ENCODE assay signal across 1 cellular context in the genomic region with DNA sequence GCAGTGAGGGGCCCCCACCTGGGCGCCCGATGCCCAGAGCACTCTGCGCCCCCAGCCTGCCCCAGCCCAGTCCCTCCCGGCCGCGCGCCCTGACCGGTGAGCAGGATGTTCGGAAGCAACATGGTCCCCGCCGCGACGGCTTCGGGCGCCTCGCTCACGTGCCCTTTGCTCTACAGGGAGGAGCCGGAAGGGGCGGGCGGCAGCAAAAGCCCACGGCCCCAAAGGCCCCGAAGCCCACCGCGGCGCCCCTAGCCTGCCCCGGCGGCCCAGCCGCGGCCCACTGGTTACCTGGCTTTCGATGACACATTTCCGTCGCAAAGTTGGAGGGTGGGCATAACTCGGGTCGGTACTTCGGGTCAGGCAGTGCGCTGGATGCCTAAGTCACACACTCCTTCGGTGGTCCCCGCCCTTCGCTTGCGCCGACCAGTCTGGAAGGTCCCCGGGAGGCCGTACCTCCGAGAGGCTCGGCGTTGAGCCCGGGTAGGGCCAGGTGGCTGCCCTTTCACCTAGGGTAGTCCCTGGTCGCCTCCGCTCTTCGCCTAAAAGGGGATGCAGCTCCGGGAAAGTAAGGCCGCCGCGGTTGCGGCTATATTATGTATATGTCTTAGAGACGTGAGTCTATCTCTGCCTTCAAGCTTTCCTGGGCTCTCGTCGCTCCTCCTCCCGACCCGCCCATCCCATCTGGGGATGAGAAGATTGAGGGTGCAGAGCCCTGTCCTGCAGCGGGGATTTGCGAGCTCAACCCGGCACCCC.
A peak's percentile ranks its signal among the peaks of the same experiment; 100 is the strongest.
TF ChIP-seq lines count a peak whose summit lies in the region.

A gene (minus strand): TSS at position 152 of the 753 bp plus-strand sequence. CDS start 30 bp downstream, at position 122.
A gene with protein sequence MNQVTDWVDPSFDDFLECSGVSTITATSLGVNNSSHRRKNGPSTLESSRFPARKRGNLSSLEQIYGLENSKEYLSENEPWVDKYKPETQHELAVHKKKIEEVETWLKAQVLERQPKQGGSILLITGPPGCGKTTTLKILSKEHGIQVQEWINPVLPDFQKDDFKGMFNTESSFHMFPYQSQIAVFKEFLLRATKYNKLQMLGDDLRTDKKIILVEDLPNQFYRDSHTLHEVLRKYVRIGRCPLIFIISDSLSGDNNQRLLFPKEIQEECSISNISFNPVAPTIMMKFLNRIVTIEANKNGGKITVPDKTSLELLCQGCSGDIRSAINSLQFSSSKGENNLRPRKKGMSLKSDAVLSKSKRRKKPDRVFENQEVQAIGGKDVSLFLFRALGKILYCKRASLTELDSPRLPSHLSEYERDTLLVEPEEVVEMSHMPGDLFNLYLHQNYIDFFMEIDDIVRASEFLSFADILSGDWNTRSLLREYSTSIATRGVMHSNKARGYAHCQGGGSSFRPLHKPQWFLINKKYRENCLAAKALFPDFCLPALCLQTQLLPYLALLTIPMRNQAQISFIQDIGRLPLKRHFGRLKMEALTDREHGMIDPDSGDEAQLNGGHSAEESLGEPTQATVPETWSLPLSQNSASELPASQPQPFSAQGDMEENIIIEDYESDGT (plus strand): TSS at position 450 of the 753 bp plus-strand sequence. CDS start 2,391 bp downstream, outside the sequence.
A gene with protein sequence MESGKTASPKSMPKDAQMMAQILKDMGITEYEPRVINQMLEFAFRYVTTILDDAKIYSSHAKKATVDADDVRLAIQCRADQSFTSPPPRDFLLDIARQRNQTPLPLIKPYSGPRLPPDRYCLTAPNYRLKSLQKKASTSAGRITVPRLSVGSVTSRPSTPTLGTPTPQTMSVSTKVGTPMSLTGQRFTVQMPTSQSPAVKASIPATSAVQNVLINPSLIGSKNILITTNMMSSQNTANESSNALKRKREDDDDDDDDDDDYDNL (minus strand): TSS at position 152 of the 753 bp plus-strand sequence. CDS start 3,783 bp downstream, outside the sequence.

TF ChIP-seq in GM12878, 131 proteins besides CTCF, POLR2A, EP300 and RAD21 (continues in another document):
- TF ChIP-seq, protein P1, sequence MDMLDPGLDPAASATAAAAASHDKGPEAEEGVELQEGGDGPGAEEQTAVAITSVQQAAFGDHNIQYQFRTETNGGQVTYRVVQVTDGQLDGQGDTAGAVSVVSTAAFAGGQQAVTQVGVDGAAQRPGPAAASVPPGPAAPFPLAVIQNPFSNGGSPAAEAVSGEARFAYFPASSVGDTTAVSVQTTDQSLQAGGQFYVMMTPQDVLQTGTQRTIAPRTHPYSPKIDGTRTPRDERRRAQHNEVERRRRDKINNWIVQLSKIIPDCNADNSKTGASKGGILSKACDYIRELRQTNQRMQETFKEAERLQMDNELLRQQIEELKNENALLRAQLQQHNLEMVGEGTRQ (IDR thresholded peaks at IDR 0.05; ENCODE audit: borderline replicate concordance, low read depth, low read length): peak; percentile 69
- TF ChIP-seq GATAD2B (conservative IDR thresholded peaks at IDR 0.05; ENCODE audit: low read depth) (peak; percentile 89), TCF12 (IDR thresholded peaks at IDR 0.05; ENCODE audit: low read depth, low read length) (peak; percentile 40), RCOR1 (conservative IDR thresholded peaks at IDR 0.05; ENCODE audit: low read depth, low read length) (0 out of 2 replicates have a peak, but pooled peaks have one; percentile 31), RELA (IDR thresholded peaks at IDR 0.05; ENCODE audit: borderline replicate concordance, partially characterized antibody) (peak; percentile 81), CBFB (IDR thresholded peaks at IDR 0.05; ENCODE audit: low read depth) (0 out of 2 replicates have a peak, but pooled peaks have one; percentile 68), ZNF207 (IDR thresholded peaks at IDR 0.05; ENCODE audit: borderline replicate concordance) (peak; percentile 99), SMAD1 (IDR thresholded peaks at IDR 0.05; ENCODE audit: low read depth, partially characterized antibody) (peak; percentile 14), MEF2A (IDR thresholded peaks at IDR 0.05; ENCODE audit: insufficient read depth, low read depth, low read length) (no peak), SMAD5 (IDR thresholded peaks at IDR 0.05; ENCODE audit: low read depth) (peak; percentile 90), MYB (IDR thresholded peaks at IDR 0.05; ENCODE audit: borderline replicate concordance, low read depth, low read length) (peak; percentile 97), STAT3 (IDR thresholded peaks at IDR 0.05; ENCODE audit: low read depth, low read length) (no peak), WRNIP1 (IDR thresholded peaks at IDR 0.05; ENCODE audit: borderline replicate concordance, low read depth, low read length) (0 out of 2 replicates have a peak, but pooled peaks have one; percentile 50), BCL11A (IDR thresholded peaks at IDR 0.05; ENCODE audit: low read depth, low read length) (0 out of 2 replicates have a peak, but pooled peaks have one; percentile 21), NFYA (IDR thresholded peaks at IDR 0.05; ENCODE audit: borderline replicate concordance, low read depth, low read length) (no peak), MYC (IDR thresholded peaks at IDR 0.05; ENCODE audit: insufficient read depth, insufficient read length, insufficient replicate concordance, low read length, severe bottlenecking) (peak; percentile 95), ZNF274 (IDR thresholded peaks at IDR 0.05; ENCODE audit: insufficient read depth, insufficient read length) (no peak), ZNF24 (IDR thresholded peaks at IDR 0.05) (no peak; the same call in 1 of the 2 replicates), DPF2 (IDR thresholded peaks at IDR 0.05) (peak; percentile 22; the same call in 1 of the 2 replicates), POLR2AphosphoS2 (IDR thresholded peaks at IDR 0.05; ENCODE audit: low read depth, low read length) (peak; percentile 70; the same call in 1 of the 2 replicates), PAX5 (IDR thresholded peaks at IDR 0.05; ENCODE audit: borderline replicate concordance, low read depth, low read length) (no peak), SUZ12 (IDR thresholded peaks at IDR 0.05; ENCODE audit: unreplicated experiment) (no peak), ZNF384 (IDR thresholded peaks at IDR 0.05; ENCODE audit: borderline replicate concordance, low read depth, low read length) (0 out of 2 replicates have a peak, but pooled peaks have one; percentile 5), SMC3 (IDR thresholded peaks at IDR 0.05; ENCODE audit: borderline replicate concordance, low read length) (0 out of 2 replicates have a peak, but pooled peaks have one; percentile 3), ETV6 (conservative IDR thresholded peaks at IDR 0.05 in 1 of 2, IDR thresholded peaks at IDR 0.05 in 1 of 2; ENCODE audit: borderline replicate concordance in 1 of 2, low read depth in 1 of 2) (no peak), RAD51 (IDR thresholded peaks at IDR 0.05) (peak; percentile 76), SIX5 (IDR thresholded peaks at IDR 0.05; ENCODE audit: low read depth, low read length, severe bottlenecking) (peak; percentile 42), MXI1 (IDR thresholded peaks at IDR 0.05; ENCODE audit: low read depth, low read length) (peak; percentile 85), JUND (IDR thresholded peaks at IDR 0.05; ENCODE audit: low read depth, low read length) (no peak), CREB1 (IDR thresholded peaks at IDR 0.05; ENCODE audit: low read depth) (peak; percentile 84), SP1 (IDR thresholded peaks at IDR 0.05; ENCODE audit: low read depth, low read length) (peak; percentile 68)
- TF ChIP-seq, protein P2, sequence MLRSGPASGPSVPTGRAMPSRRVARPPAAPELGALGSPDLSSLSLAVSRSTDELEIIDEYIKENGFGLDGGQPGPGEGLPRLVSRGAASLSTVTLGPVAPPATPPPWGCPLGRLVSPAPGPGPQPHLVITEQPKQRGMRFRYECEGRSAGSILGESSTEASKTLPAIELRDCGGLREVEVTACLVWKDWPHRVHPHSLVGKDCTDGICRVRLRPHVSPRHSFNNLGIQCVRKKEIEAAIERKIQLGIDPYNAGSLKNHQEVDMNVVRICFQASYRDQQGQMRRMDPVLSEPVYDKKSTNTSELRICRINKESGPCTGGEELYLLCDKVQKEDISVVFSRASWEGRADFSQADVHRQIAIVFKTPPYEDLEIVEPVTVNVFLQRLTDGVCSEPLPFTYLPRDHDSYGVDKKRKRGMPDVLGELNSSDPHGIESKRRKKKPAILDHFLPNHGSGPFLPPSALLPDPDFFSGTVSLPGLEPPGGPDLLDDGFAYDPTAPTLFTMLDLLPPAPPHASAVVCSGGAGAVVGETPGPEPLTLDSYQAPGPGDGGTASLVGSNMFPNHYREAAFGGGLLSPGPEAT (IDR thresholded peaks at IDR 0.05; ENCODE audit: low read depth): peak; percentile 97
- TF ChIP-seq, protein P3, sequence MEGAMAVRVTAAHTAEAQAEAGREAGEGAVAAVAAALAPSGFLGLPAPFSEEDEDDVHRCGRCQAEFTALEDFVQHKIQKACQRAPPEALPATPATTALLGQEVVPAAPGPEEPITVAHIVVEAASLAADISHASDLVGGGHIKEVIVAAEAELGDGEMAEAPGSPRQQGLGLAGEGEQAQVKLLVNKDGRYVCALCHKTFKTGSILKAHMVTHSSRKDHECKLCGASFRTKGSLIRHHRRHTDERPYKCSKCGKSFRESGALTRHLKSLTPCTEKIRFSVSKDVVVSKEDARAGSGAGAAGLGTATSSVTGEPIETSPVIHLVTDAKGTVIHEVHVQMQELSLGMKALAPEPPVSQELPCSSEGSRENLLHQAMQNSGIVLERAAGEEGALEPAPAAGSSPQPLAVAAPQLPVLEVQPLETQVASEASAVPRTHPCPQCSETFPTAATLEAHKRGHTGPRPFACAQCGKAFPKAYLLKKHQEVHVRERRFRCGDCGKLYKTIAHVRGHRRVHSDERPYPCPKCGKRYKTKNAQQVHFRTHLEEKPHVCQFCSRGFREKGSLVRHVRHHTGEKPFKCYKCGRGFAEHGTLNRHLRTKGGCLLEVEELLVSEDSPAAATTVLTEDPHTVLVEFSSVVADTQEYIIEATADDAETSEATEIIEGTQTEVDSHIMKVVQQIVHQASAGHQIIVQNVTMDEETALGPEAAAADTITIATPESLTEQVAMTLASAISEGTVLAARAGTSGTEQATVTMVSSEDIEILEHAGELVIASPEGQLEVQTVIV (IDR thresholded peaks at IDR 0.05; ENCODE audit: borderline replicate concordance, partially characterized antibody): no peak
- TF ChIP-seq, protein P4, sequence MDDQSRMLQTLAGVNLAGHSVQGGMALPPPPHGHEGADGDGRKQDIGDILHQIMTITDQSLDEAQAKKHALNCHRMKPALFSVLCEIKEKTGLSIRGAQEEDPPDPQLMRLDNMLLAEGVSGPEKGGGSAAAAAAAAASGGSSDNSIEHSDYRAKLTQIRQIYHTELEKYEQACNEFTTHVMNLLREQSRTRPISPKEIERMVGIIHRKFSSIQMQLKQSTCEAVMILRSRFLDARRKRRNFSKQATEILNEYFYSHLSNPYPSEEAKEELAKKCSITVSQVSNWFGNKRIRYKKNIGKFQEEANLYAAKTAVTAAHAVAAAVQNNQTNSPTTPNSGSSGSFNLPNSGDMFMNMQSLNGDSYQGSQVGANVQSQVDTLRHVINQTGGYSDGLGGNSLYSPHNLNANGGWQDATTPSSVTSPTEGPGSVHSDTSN (IDR thresholded peaks at IDR 0.05; ENCODE audit: insufficient replicate concordance, low read depth, low read length): peak; percentile 39
- TF ChIP-seq, protein P5, sequence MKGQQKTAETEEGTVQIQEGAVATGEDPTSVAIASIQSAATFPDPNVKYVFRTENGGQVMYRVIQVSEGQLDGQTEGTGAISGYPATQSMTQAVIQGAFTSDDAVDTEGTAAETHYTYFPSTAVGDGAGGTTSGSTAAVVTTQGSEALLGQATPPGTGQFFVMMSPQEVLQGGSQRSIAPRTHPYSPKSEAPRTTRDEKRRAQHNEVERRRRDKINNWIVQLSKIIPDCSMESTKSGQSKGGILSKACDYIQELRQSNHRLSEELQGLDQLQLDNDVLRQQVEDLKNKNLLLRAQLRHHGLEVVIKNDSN (IDR thresholded peaks at IDR 0.05; ENCODE audit: borderline replicate concordance, extremely low read length, insufficient read depth, low read depth, low read length): peak; percentile 90
- TF ChIP-seq, protein P6, sequence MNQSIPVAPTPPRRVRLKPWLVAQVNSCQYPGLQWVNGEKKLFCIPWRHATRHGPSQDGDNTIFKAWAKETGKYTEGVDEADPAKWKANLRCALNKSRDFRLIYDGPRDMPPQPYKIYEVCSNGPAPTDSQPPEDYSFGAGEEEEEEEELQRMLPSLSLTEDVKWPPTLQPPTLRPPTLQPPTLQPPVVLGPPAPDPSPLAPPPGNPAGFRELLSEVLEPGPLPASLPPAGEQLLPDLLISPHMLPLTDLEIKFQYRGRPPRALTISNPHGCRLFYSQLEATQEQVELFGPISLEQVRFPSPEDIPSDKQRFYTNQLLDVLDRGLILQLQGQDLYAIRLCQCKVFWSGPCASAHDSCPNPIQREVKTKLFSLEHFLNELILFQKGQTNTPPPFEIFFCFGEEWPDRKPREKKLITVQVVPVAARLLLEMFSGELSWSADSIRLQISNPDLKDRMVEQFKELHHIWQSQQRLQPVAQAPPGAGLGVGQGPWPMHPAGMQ (IDR thresholded peaks at IDR 0.05; ENCODE audit: borderline replicate concordance): peak; percentile 96
- TF ChIP-seq, protein P7, sequence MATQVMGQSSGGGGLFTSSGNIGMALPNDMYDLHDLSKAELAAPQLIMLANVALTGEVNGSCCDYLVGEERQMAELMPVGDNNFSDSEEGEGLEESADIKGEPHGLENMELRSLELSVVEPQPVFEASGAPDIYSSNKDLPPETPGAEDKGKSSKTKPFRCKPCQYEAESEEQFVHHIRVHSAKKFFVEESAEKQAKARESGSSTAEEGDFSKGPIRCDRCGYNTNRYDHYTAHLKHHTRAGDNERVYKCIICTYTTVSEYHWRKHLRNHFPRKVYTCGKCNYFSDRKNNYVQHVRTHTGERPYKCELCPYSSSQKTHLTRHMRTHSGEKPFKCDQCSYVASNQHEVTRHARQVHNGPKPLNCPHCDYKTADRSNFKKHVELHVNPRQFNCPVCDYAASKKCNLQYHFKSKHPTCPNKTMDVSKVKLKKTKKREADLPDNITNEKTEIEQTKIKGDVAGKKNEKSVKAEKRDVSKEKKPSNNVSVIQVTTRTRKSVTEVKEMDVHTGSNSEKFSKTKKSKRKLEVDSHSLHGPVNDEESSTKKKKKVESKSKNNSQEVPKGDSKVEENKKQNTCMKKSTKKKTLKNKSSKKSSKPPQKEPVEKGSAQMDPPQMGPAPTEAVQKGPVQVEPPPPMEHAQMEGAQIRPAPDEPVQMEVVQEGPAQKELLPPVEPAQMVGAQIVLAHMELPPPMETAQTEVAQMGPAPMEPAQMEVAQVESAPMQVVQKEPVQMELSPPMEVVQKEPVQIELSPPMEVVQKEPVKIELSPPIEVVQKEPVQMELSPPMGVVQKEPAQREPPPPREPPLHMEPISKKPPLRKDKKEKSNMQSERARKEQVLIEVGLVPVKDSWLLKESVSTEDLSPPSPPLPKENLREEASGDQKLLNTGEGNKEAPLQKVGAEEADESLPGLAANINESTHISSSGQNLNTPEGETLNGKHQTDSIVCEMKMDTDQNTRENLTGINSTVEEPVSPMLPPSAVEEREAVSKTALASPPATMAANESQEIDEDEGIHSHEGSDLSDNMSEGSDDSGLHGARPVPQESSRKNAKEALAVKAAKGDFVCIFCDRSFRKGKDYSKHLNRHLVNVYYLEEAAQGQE (IDR thresholded peaks at IDR 0.05; ENCODE audit: low read depth, low read length): peak; percentile 42; the same call in 1 of the 2 replicates
- TF ChIP-seq, protein P8, sequence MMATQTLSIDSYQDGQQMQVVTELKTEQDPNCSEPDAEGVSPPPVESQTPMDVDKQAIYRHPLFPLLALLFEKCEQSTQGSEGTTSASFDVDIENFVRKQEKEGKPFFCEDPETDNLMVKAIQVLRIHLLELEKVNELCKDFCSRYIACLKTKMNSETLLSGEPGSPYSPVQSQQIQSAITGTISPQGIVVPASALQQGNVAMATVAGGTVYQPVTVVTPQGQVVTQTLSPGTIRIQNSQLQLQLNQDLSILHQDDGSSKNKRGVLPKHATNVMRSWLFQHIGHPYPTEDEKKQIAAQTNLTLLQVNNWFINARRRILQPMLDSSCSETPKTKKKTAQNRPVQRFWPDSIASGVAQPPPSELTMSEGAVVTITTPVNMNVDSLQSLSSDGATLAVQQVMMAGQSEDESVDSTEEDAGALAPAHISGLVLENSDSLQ (IDR thresholded peaks at IDR 0.05): peak; percentile 38; the same call in 1 of the 2 replicates
